In genomic region chr3:180600473-180600872, GRCh38 we compare ENCODE assay signal across 25 cellular contexts. TPM values are rescaled to one million over a fixed set of nuclear protein-coding genes. Genes with fewer than 3 reads are reported as not detected.
DNase-seq lines count a peak whose midpoint lies in the region; ATAC-seq and TF ChIP-seq lines count a peak whose summit lies in the region.
"Had no signal": no experiment of that assay in that cellular context is flagged by ENCODE, and none has a peak within 500 bp of the region (broad histone marks: within the 10 kb centered on the region; RNA-seq: fewer than 3 reads in every experiment).

No MANE protein-coding gene starts in this region.

- H3K9ac ChIP-seq in endodermal cell (ENCODE audit: extremely low read depth, low read length, poor library complexity, severe bottlenecking) (no peak overlapping the region), trophoblast cell (ENCODE audit: low read length) (no peak overlapping the region)

- H3K9me3 Mint-ChIP-seq in activated naive CD4-positive, alpha-beta T cell treated with anti-CD3 and anti-CD28 coated beads, Interleukin-2, amount 10 ng/mL, durations not matched to agents 7 days and 5 days, result peaks cover 2% of the 10 kb centered on the region
- H3K9me3 Mint-ChIP-seq in HFFc6 (no peaks in the 10 kb centered on the region; the same call in 1 of the 2 replicates), endodermal cell (no peaks in the 10 kb centered on the region)
- H3K9me3 Mint-ChIP-seq: H9 had no signal

- no peak overlapping the region for H3K27ac Mint-ChIP-seq in activated naive CD4-positive, alpha-beta T cell treated with anti-CD3 and anti-CD28 coated beads, Interleukin-2, amount 10 ng/mL, durations not matched to agents 7 days and 5 days
- no peak overlapping the region for H3K27ac Mint-ChIP-seq in HFFc6
- H3K27ac Mint-ChIP-seq in endodermal cell, result no peak overlapping the region
- H3K27ac Mint-ChIP-seq: CD14-positive monocyte, H9 had no signal

- no peak overlapping the region for H3K18ac ChIP-seq in trophoblast cell (ENCODE audit: low read length)

- CTCF ChIA-PET in activated naive CD4-positive, alpha-beta T cell treated with anti-CD3 and anti-CD28 coated beads, Interleukin-2, amount 10 ng/mL, durations not matched to agents 7 days and 5 days (lab: Charles Lee), result interaction anchor here (0.9 kb wide), 1 partner anchor 9 kb away, joined by 3 read pairs; no protein-coding TSS in a partner anchor
- CTCF ChIA-PET in OCI-LY7 (lab: Charles Lee; ENCODE audit: unreplicated experiment), result no interaction called here

- no peak overlapping the region for H4K12ac ChIP-seq in trophoblast cell (ENCODE audit: low read depth, low read length)

- H3K9me3 ChIP-seq in endodermal cell (ENCODE audit: control insufficient read depth, low read length) (peaks cover 8% of the 10 kb centered on the region), trophoblast cell (ENCODE audit: insufficient read depth, low read depth, low read length) (no peaks in the 10 kb centered on the region), OCI-LY7 (ENCODE audit: low read length) (peaks cover 4% of the 10 kb centered on the region; the same call in 1 of the 2 replicates)
- H3K9me3 ChIP-seq: gastrocnemius medialis, left ventricle myocardium inferior, tibial nerve had no signal

- H2BK5ac ChIP-seq in trophoblast cell (ENCODE audit: low read depth, low read length, poor library complexity), result no peak overlapping the region

- WGBS in endodermal cell (ENCODE audit: insufficient coverage in 1 of 2, insufficient read length in 1 of 2), 2 experiments, result 89 to 96% methylated on average over 8 to 15 of the region's 15 CpGs
- no CpG with 5 or more reads among the region's 15 CpGs for WGBS in trophoblast cell (ENCODE audit: extremely low coverage, insufficient coverage, insufficient read length)

- peaks cover 12% of the 10 kb centered on the region for H3K27me3 Mint-ChIP-seq in activated naive CD4-positive, alpha-beta T cell treated with anti-CD3 and anti-CD28 coated beads, Interleukin-2, amount 10 ng/mL, durations not matched to agents 7 days and 5 days
- H3K27me3 Mint-ChIP-seq in HFFc6 (ENCODE audit: insufficient read depth), result no peaks in the 10 kb centered on the region; the same call in 1 of the 2 replicates
- peaks cover 55% of the 10 kb centered on the region for H3K27me3 Mint-ChIP-seq in endodermal cell (ENCODE audit: insufficient read depth)

- no peaks in the 10 kb centered on the region for H3K9me2 ChIP-seq in OCI-LY7 (ENCODE audit: insufficient read depth, low read length)

- H3K36me3 Mint-ChIP-seq in activated naive CD4-positive, alpha-beta T cell treated with anti-CD3 and anti-CD28 coated beads, Interleukin-2, amount 10 ng/mL, durations not matched to agents 7 days and 5 days, result peaks cover 22% of the 10 kb centered on the region
- H3K36me3 Mint-ChIP-seq in HFFc6 (ENCODE audit: low read depth) (peaks cover 26% of the 10 kb centered on the region), endodermal cell (ENCODE audit: low read depth) (peaks cover 8% of the 10 kb centered on the region)

- H3K4me3 Mint-ChIP-seq in activated naive CD4-positive, alpha-beta T cell treated with anti-CD3 and anti-CD28 coated beads, Interleukin-2, amount 10 ng/mL, durations not matched to agents 7 days and 5 days, result peak overlapping the region; percentile 87
- peak overlapping the region; percentile 100; the same call in 1 of the 2 replicates for H3K4me3 Mint-ChIP-seq in HFFc6
- peak overlapping the region; percentile 94 for H3K4me3 Mint-ChIP-seq in endodermal cell

- H3K4me3 ChIP-seq in endodermal cell (ENCODE audit: low read length) (no peak overlapping the region), trophoblast cell (ENCODE audit: low read depth, low read length) (no peak overlapping the region), OCI-LY7 (ENCODE audit: low read depth, low read length, poor library complexity, severe bottlenecking) (no peak overlapping the region)
- H3K4me3 ChIP-seq: tibial nerve had no signal

- H3K4me2 ChIP-seq in trophoblast cell (ENCODE audit: low read length) (no peak overlapping the region), OCI-LY7 (ENCODE audit: low read length) (no peak overlapping the region)

- H3K23ac ChIP-seq in trophoblast cell (ENCODE audit: low read length), result no peak overlapping the region

- H3K4me1 Mint-ChIP-seq in activated naive CD4-positive, alpha-beta T cell treated with anti-CD3 and anti-CD28 coated beads, Interleukin-2, amount 10 ng/mL, durations not matched to agents 7 days and 5 days, result peaks cover 31% of the 10 kb centered on the region
- peaks cover 27% of the 10 kb centered on the region for H3K4me1 Mint-ChIP-seq in HFFc6 (ENCODE audit: low read depth)
- peaks cover 6% of the 10 kb centered on the region for H3K4me1 Mint-ChIP-seq in endodermal cell

- H3K14ac ChIP-seq in trophoblast cell (ENCODE audit: low read length), result no peak overlapping the region

- no peak overlapping the region for H2AK5ac ChIP-seq in trophoblast cell (ENCODE audit: low read length)

- BruUV-seq in OCI-LY7 (replicated peaks; lab: Mats Ljungman, UMichigan), result no TSS peak

- TF ChIP-seq CTCF in HFFc6 (IDR thresholded peaks at IDR 0.05), result no peak
- TF ChIP-seq CTCF in endodermal cell (conservative IDR thresholded peaks at IDR 0.05), result no peak
- TF ChIP-seq CTCF in OCI-LY7 (conservative IDR thresholded peaks at IDR 0.05; ENCODE audit: low read length), result no peak

- H2BK120ac ChIP-seq in trophoblast cell (ENCODE audit: insufficient read depth, low read length, poor library complexity), result no peak overlapping the region

- ATAC-seq in HG02870 (IDR thresholded peaks at IDR 0.05; ENCODE audit: unreplicated experiment), result no peak
- ATAC-seq: gastrocnemius medialis, HepG2, sciatic nerve had no signal

- H3K27me3 ChIP-seq in endodermal cell (ENCODE audit: control insufficient read depth, insufficient read depth, low read length, poor library complexity, severe bottlenecking) (peaks cover 47% of the 10 kb centered on the region), trophoblast cell (ENCODE audit: insufficient read depth, low read length) (no peaks in the 10 kb centered on the region)
- H3K27me3 ChIP-seq: gastrocnemius medialis, tibial nerve had no signal

- no peak overlapping the region for H2AFZ ChIP-seq in trophoblast cell (ENCODE audit: insufficient read depth, low read length, poor library complexity)
- no peak overlapping the region; the same call in 1 of the 2 replicates for H2AFZ ChIP-seq in OCI-LY7 (ENCODE audit: low read length)

- intact Hi-C loops in OCI-LY7 (cut with micrococcal nuclease; ENCODE audit: unreplicated experiment), result loop anchor here (5.0 kb wide), 4 partner anchors 387 to 948 kb away; partner anchors contain the start of genes DNAJC19 and USP13

- H3K27ac ChIP-seq in endodermal cell (ENCODE audit: low read depth, low read length), result no peak overlapping the region
- H3K27ac ChIP-seq in trophoblast cell (ENCODE audit: low read depth, low read length), result no peak overlapping the region
- no peak overlapping the region for H3K27ac ChIP-seq in OCI-LY7 (ENCODE audit: low read depth, low read length, poor library complexity, severe bottlenecking)
- H3K27ac ChIP-seq: gastrocnemius medialis, left ventricle myocardium inferior, tibial nerve had no signal

- H3K36me3 ChIP-seq in endodermal cell (ENCODE audit: control insufficient read depth, insufficient read depth, low read length), result peaks cover 13% of the 10 kb centered on the region
- H3K36me3 ChIP-seq in trophoblast cell (ENCODE audit: control insufficient read depth in 1 of 2, insufficient read depth in 2 of 2, low read length in 2 of 2), result peaks cover 2% of the 10 kb centered on the region in 2 experiments
- peaks cover 21% of the 10 kb centered on the region for H3K36me3 ChIP-seq in OCI-LY7 (ENCODE audit: insufficient read depth, low read length)

- peaks cover 6% of the 10 kb centered on the region for H3K79me1 ChIP-seq in trophoblast cell (ENCODE audit: low read length)

- H4K91ac ChIP-seq in trophoblast cell (ENCODE audit: low read depth, low read length), result no peak overlapping the region

- peak overlapping the region; percentile 4 for H4K8ac ChIP-seq in trophoblast cell (ENCODE audit: low read depth, low read length)

- no peak overlapping the region for H2BK12ac ChIP-seq in trophoblast cell (ENCODE audit: low read length)

- no peaks in the 10 kb centered on the region for H3K4me1 ChIP-seq in endodermal cell (ENCODE audit: control insufficient read depth, insufficient read depth, low read length)
- no peaks in the 10 kb centered on the region for H3K4me1 ChIP-seq in trophoblast cell (ENCODE audit: control insufficient read depth in 1 of 2, insufficient read depth in 2 of 2, low read length in 2 of 2)
- H3K4me1 ChIP-seq in OCI-LY7 (ENCODE audit: insufficient read depth, low read length, poor library complexity, severe bottlenecking), result peaks cover 13% of the 10 kb centered on the region

- H3K4ac ChIP-seq in trophoblast cell (ENCODE audit: low read depth, low read length), result no peak overlapping the region

- POLR2A ChIA-PET in OCI-LY7 (lab: Charles Lee), result interaction anchor here (0.7 to 1.4 kb wide), 3 partner anchors 11 to 24 kb away, joined by 3 to 4 read pairs (median 3); no protein-coding TSS in a partner anchor

- H3K79me2 ChIP-seq in trophoblast cell (ENCODE audit: control insufficient read depth, insufficient read depth, low read length, poor library complexity) (peaks cover 3% of the 10 kb centered on the region), OCI-LY7 (ENCODE audit: insufficient read depth, low read depth, low read length) (peaks cover 27% of the 10 kb centered on the region)

- H4K20me1 ChIP-seq in OCI-LY7 (ENCODE audit: insufficient read depth, low read length), result 0 out of 2 replicates have a peak, but pooled peaks cover 3% of the 10 kb centered on the region

- no peak for DNase-seq in activated naive CD4-positive, alpha-beta T cell treated with anti-CD3 and anti-CD28 coated beads, Interleukin-2, amount 10 ng/mL, durations not matched to agents 7 days and 5 days
- no peak for DNase-seq in activated naive CD4-positive, alpha-beta T cell (lab: John Stamatoyannopoulos, UW)
- DNase-seq in HFFc6 (no peak), endodermal cell (no peak), trophoblast cell (no peak), OCI-LY7 (ENCODE audit: low spot score) (no peak), NCI-H146 treated with DMSO at 0.1 percent for 48 hours (lab: John Stamatoyannopoulos, UW; ENCODE audit: unreplicated experiment) (no peak)
- DNase-seq: activated CD4-positive, CD25-positive, alpha-beta regulatory T cell; anterior cingulate cortex; EL; gastrocnemius medialis; H9; left ventricle myocardium inferior; midbrain; NCI-H1092 treated with DMSO at 0.1 percent for 48 hours; NCI-H2081 treated with DMSO at 0.1 percent for 48 hours; NCI-H345; NCI-H82; OCI-M1; Right ventricle myocardium superior had no signal

RNA-seq across cellular contexts. Expression of gene TTC14, which starts 1.5 kb away (rescaled TPM):
- total RNA-seq in HFFc6 (2021; fragmentation: NEBNext Ultra II Directional; extraction: Animal tissue kit (Norgen Biotek cat#: 25700)), result 10 to 100 TPM; 25.5 to 30.4 (median 27.2) TPM
- total RNA-seq in endodermal cell (10 to 100 TPM; 34.6 to 48.1 TPM), OCI-LY7 (2022) (72.9 and 78.3 TPM in 2 replicates)
- polyA plus RNA-seq in endodermal cell (2013, experiment 1 of 2), result 49.3 TPM
- 36.8 TPM for polyA plus RNA-seq in endodermal cell (2013, experiment 2 of 2)
- polyA plus RNA-seq in trophoblast cell (2013), result 18.7 and 21.7 TPM in 2 replicates
- total RNA-seq in OCI-LY7 (2014; rRNA removed; shearing (Covaris generic)), result 40.6 and 52.4 TPM in 2 replicates
